In genomic region chr14:32432813-32433538, GRCh38 we compare ENCODE assay signal across 1 cellular context.
TF ChIP-seq lines count a peak whose summit lies in the region.

No MANE protein-coding gene starts in this region.

TF ChIP-seq in IMR-90, 13 proteins besides CTCF, POLR2A, EP300 and RAD21:
- TF ChIP-seq CEBPB (IDR thresholded peaks at IDR 0.05; ENCODE audit: low read depth, low read length): no peak
- TF ChIP-seq RFX5 (IDR thresholded peaks at IDR 0.05; ENCODE audit: low read depth, low read length): no peak
- TF ChIP-seq USF2 (IDR thresholded peaks at IDR 0.05; ENCODE audit: low read depth, low read length): no peak
- no peak for TF ChIP-seq ELK1 (IDR thresholded peaks at IDR 0.05; ENCODE audit: borderline replicate concordance, low read depth, low read length)
- no peak for TF ChIP-seq BHLHE40 (IDR thresholded peaks at IDR 0.05; ENCODE audit: low read depth, low read length)
- TF ChIP-seq SMC3 (IDR thresholded peaks at IDR 0.05; ENCODE audit: low read depth, low read length): no peak
- TF ChIP-seq MAZ (IDR thresholded peaks at IDR 0.05; ENCODE audit: borderline replicate concordance, low read depth, low read length): no peak
- no peak for TF ChIP-seq FOS (IDR thresholded peaks at IDR 0.05; ENCODE audit: low read depth, low read length)
- TF ChIP-seq MAFK (IDR thresholded peaks at IDR 0.05; ENCODE audit: low read depth, low read length): no peak
- no peak for TF ChIP-seq MXI1 (IDR thresholded peaks at IDR 0.05; ENCODE audit: borderline replicate concordance, low read depth, low read length)
